Comparison of ENCODE assay signal across 8 cellular contexts in genomic region chr3:138608322-138609214, GRCh38. TPM values are rescaled to one million over a fixed set of nuclear protein-coding genes. Genes with fewer than 3 reads are reported as not detected.
DNase-seq lines count a peak whose midpoint lies in the region; ATAC-seq, FAIRE-seq and TF ChIP-seq lines count a peak whose summit lies in the region.

Gene FAIM, plus strand, starts transcription at chr3:138608771. Its CDS starts 10,956 bp downstream, at chr3:138619727.

- H3K27ac ChIP-seq in A549, result peak within 1 kb of the TSS; percentile 99 to 100
- H3K27ac ChIP-seq in coronary artery, result peak within 1 kb of the TSS; percentile 90 to 95

- 41% methylated on average over 5 of the region's 79 CpGs for WGBS in A549 (ENCODE audit: missing lambda C conversion rate)

- H3K4me3 ChIP-seq in A549 (peak within 1 kb of the TSS; percentile 60), coronary artery (peak within 1 kb of the TSS; percentile 86)

- no peak for TF ChIP-seq EP300 in A549 (IDR thresholded peaks at IDR 0.05)

- TF ChIP-seq POLR2A in A549 (IDR thresholded peaks at IDR 0.05; ENCODE audit: low read length), result peak; percentile 29; the same call in 1 of the 2 replicates

- POLR2A ChIA-PET in A549 (lab: Yijun Ruan, JAX), result interaction anchor here (0.7 to 1.3 kb wide), 3 partner anchors 15 to 307 kb away, joined by 3 to 8 read pairs (median 4); partner anchors contain the start of gene CEP70

- FAIRE-seq in A549 (lab: Jason Lieb, UNC), result no peak

- TF ChIP-seq RAD21 in A549 (conservative IDR thresholded peaks at IDR 0.05 in 1 of 2, IDR thresholded peaks at IDR 0.05 in 1 of 2), result no peak

- ATAC-seq in A549 (peak; percentile 89), GM18502 (IDR thresholded peaks at IDR 0.05; ENCODE audit: poor library complexity, unreplicated experiment) (peak; percentile 78), HG02885 (IDR thresholded peaks at IDR 0.05; ENCODE audit: poor library complexity, unreplicated experiment) (peak; percentile 74)

- H3K9me3 ChIP-seq in A549, result no peaks in the 10 kb centered on the region

- H3K4me2 ChIP-seq in A549, result peak within 1 kb of the TSS; percentile 99

- CTCF ChIA-PET in A549 (lab: Yijun Ruan, JAX), result interaction anchor here (0.6 to 3.0 kb wide), 5 partner anchors 8 to 312 kb away, joined by 3 to 16 read pairs (median 4); partner anchors contain the start of gene CEP70

- no peak for TF ChIP-seq CTCF in A549 (IDR thresholded peaks at IDR 0.05)
- no peak for TF ChIP-seq CTCF in coronary artery (IDR thresholded peaks at IDR 0.05)

- DNase-seq in A549 (ENCODE audit: low read depth in 1 of 2, low spot score in 1 of 2), result peak; percentile 46 to 78
- DNase-seq in NCI-H2107 (lab: John Stamatoyannopoulos, UW), result peak; percentile 55
- DNase-seq in activated CD4-positive, alpha-beta T cell treated with anti-CD3 and anti-CD28 coated beads for 48 hours, result peak; percentile 74
- peak; percentile 83 for DNase-seq in coronary artery (ENCODE audit: low spot score)
- DNase-seq in left kidney (ENCODE audit: low read depth, low spot score), result peak; percentile 90
- DNase-seq in stimulated activated CD4-positive, alpha-beta T cell treated with anti-CD3 and anti-CD28 coated beads, Interleukin-2, amount 100 ng/mL, for 24 hours, result peak; percentile 65 to 68

- peaks cover 11% of the 10 kb centered on the region; the same call in 2 of the 3 replicates for H3K4me1 ChIP-seq in A549

TF ChIP-seq in A549, 52 proteins besides CTCF, POLR2A, EP300 and RAD21:
- TF ChIP-seq RFX5 (IDR thresholded peaks at IDR 0.05) (no peak), MAX (IDR thresholded peaks at IDR 0.05) (peak; percentile 53), RCOR1 (IDR thresholded peaks at IDR 0.05; ENCODE audit: low read depth, low read length) (no peak), MAZ (IDR thresholded peaks at IDR 0.05; ENCODE audit: borderline replicate concordance, low read depth, low read length) (no peak), KDM5A (IDR thresholded peaks at IDR 0.05) (no peak), RNF2 (IDR thresholded peaks at IDR 0.05; ENCODE audit: borderline replicate concordance, low read depth) (no peak), CBX8 (IDR thresholded peaks at IDR 0.05) (no peak), HOXB13 (CRISPR knock-in tag; IDR thresholded peaks at IDR 0.05; ENCODE audit: low read depth) (0 out of 2 replicates have a peak, but pooled peaks have one; percentile 27), BCL3 (IDR thresholded peaks at IDR 0.05) (peak; percentile 35; the same call in 1 of the 3 replicates), ZFP36 (IDR thresholded peaks at IDR 0.05; ENCODE audit: borderline replicate concordance, partially characterized antibody) (no peak), NPAS2 (CRISPR knock-in tag; IDR thresholded peaks at IDR 0.05; ENCODE audit: borderline replicate concordance) (no peak), KDM1A (IDR thresholded peaks at IDR 0.05; ENCODE audit: low read depth) (no peak), PBX3 (IDR thresholded peaks at IDR 0.05) (no peak), PHF8 (IDR thresholded peaks at IDR 0.05; ENCODE audit: borderline replicate concordance, low read depth) (peak; percentile 97), ATOH8 (CRISPR knock-in tag; IDR thresholded peaks at IDR 0.05; ENCODE audit: low read depth) (no peak), JUNB (IDR thresholded peaks at IDR 0.05) (no peak), EHF (CRISPR knock-in tag; IDR thresholded peaks at IDR 0.05) (no peak), RARB (CRISPR knock-in tag; IDR thresholded peaks at IDR 0.05) (no peak), BHLHE40 (IDR thresholded peaks at IDR 0.05; ENCODE audit: low read depth, low read length) (no peak), HMGXB4 (CRISPR knock-in tag; IDR thresholded peaks at IDR 0.05; ENCODE audit: borderline replicate concordance) (peak; percentile 83; the same call in 1 of the 2 replicates), ZSCAN20 (CRISPR knock-in tag; IDR thresholded peaks at IDR 0.05) (no peak), USF2 (IDR thresholded peaks at IDR 0.05) (no peak), ELK1 (IDR thresholded peaks at IDR 0.05; ENCODE audit: low read depth, low read length) (no peak), POLR2AphosphoS2 (conservative IDR thresholded peaks at IDR 0.05; ENCODE audit: low read length) (no peak), MYC (IDR thresholded peaks at IDR 0.05; ENCODE audit: borderline replicate concordance, low read length) (peak; percentile 19; the same call in 1 of the 2 replicates), ESRRA (IDR thresholded peaks at IDR 0.05; ENCODE audit: borderline replicate concordance, low read length) (no peak), CBX2 (IDR thresholded peaks at IDR 0.05; ENCODE audit: borderline replicate concordance, low read depth) (no peak), ZNF302 (CRISPR knock-in tag; IDR thresholded peaks at IDR 0.05) (no peak), HDAC2 (IDR thresholded peaks at IDR 0.05) (no peak)
TF ChIP-seq in A549: peak in this region for 6.

RNA-seq across cellular contexts. Expression of gene FAIM, which starts in this region (rescaled TPM):
- polyA plus RNA-seq in A549 (2011; rRNA removed) (7.3 and 13.7 TPM in 2 replicates), A549 (2017; fragmentation: RNase III; extraction: RNeasy Plus Mini Kit Qiagen cat#74134 plus additional on column Dnase treatment) (18.7 to 20.9 TPM (median 20.8 TPM) in 3 replicates)
- 4.0 and 5.0 TPM in 2 replicates for polyA plus RNA-seq in A549 (2012; cell fraction: cytosol; rRNA removed)
- polyA plus RNA-seq in A549 (2012; cell fraction: nucleus; rRNA removed), result 1.1 and 1.8 TPM in 2 replicates
- 0.83 and 1.5 TPM in 2 replicates for polyA minus RNA-seq in A549 (2011; rRNA and poly(A)+ RNA removed)

Comparison
In these comparisons a context has a peak if more than half of its experiments do, and no peak if none do; other contexts are left out.
1. Peak in every context shown above with its lines: DNase-seq, ATAC-seq, H3K4me3 ChIP-seq and H3K27ac ChIP-seq.